Comparison of ENCODE assay signal across 8 cellular contexts in genomic region chr12:7439579-7440505, GRCh38. TPM values are rescaled to one million over a fixed set of nuclear protein-coding genes. Genes with fewer than 3 reads are reported as not detected.
DNase-seq lines count a peak whose midpoint lies in the region; ATAC-seq, FAIRE-seq and TF ChIP-seq lines count a peak whose summit lies in the region.

No MANE protein-coding gene starts in this region.

- H3K27ac ChIP-seq in CD4-positive, alpha-beta T cell (ENCODE audit: low read depth, low read length) = no peak overlapping the region

- peak; percentile 75 for FAIRE-seq in bronchial epithelial cell (lab: Jason Lieb, UNC)

- intact Hi-C loops in CD4-positive, alpha-beta T cell (cut with DNase I, micrococcal nuclease) = no loop called here

- peak in 4 of 10 experiments; percentile 0 to 30 (median 8) for DNase-seq in CD4-positive, alpha-beta T cell
- DNase-seq in SHP77 treated with DMSO at 0.1 percent for 48 hours (lab: John Stamatoyannopoulos, UW) (peak; percentile 30), bronchial epithelial cell (ENCODE audit: low read depth) (peak; percentile 36), kidney tubule cell (ENCODE audit: low spot score) (peak; percentile 38), epidermal melanocyte (ENCODE audit: insufficient read length, low spot score) (no peak)
- peak in 2 of 3 donors; percentile 9 to 41 for DNase-seq in stimulated activated CD4-positive, alpha-beta T cell treated with anti-CD3 and anti-CD28 coated beads, TNF-alpha, amount 100 ng/mL, for 48 hours (ENCODE audit: low read depth in 3 of 3)

- no peak for TF ChIP-seq CTCF in CD4-positive, alpha-beta T cell (IDR thresholded peaks at IDR 0.05)
- TF ChIP-seq CTCF in bronchial epithelial cell (IDR thresholded peaks at IDR 0.05; ENCODE audit: insufficient read depth, low read length, severe bottlenecking) = no peak

- CTCF ChIA-PET in CD4-positive, alpha-beta T cell (lab: Charles Lee) = no interaction called here

- ATAC-seq in CD4-positive, alpha-beta T cell (ENCODE audit: poor library complexity) = peak; percentile 71
- ATAC-seq in HG02840 (IDR thresholded peaks at IDR 0.05; ENCODE audit: low FRiP score, unreplicated experiment) (no peak), HG03135 (IDR thresholded peaks at IDR 0.05; ENCODE audit: unreplicated experiment) (no peak)

- H3K4me3 ChIP-seq in bronchial epithelial cell (ENCODE audit: low read depth, low read length) = peak overlapping the region; percentile 34

- no peaks in the 10 kb centered on the region for H3K9me3 Mint-ChIP-seq in CD4-positive, alpha-beta T cell

- no peaks in the 10 kb centered on the region for H3K36me3 Mint-ChIP-seq in CD4-positive, alpha-beta T cell (ENCODE audit: low read depth)

- peak overlapping the region; percentile 74 for H3K27ac Mint-ChIP-seq in CD4-positive, alpha-beta T cell

- H3K27me3 Mint-ChIP-seq in CD4-positive, alpha-beta T cell = peaks cover 46% of the 10 kb centered on the region

- no peaks in the 10 kb centered on the region for H3K9me3 ChIP-seq in CD4-positive, alpha-beta T cell (ENCODE audit: control insufficient read depth, low read length)

- H3K36me3 ChIP-seq in bronchial epithelial cell (ENCODE audit: control insufficient read depth, insufficient read depth, low read length) = no peaks in the 10 kb centered on the region

- POLR2A ChIA-PET in CD4-positive, alpha-beta T cell (lab: Charles Lee) = no interaction called here

- peaks cover 6% of the 10 kb centered on the region for H3K4me1 Mint-ChIP-seq in CD4-positive, alpha-beta T cell (ENCODE audit: low read depth)

- peak overlapping the region; percentile 78 for H3K4me3 Mint-ChIP-seq in CD4-positive, alpha-beta T cell

- peaks cover 7% of the 10 kb centered on the region for H3K27me3 ChIP-seq in CD4-positive, alpha-beta T cell (ENCODE audit: control insufficient read depth, insufficient read depth, low read length)
- H3K27me3 ChIP-seq in bronchial epithelial cell (ENCODE audit: control insufficient read depth, insufficient read depth, low read length) = no peaks in the 10 kb centered on the region

RNA-seq across cellular contexts. Expression of gene CD163L1, which starts 4.1 kb away (rescaled TPM):
- total RNA-seq in CD4-positive, alpha-beta T cell = not detected
- total RNA-seq in bronchial epithelial cell = not detected in 2 replicates
